Comparison of ENCODE assay signal across 8 cellular contexts in the genomic region with DNA sequence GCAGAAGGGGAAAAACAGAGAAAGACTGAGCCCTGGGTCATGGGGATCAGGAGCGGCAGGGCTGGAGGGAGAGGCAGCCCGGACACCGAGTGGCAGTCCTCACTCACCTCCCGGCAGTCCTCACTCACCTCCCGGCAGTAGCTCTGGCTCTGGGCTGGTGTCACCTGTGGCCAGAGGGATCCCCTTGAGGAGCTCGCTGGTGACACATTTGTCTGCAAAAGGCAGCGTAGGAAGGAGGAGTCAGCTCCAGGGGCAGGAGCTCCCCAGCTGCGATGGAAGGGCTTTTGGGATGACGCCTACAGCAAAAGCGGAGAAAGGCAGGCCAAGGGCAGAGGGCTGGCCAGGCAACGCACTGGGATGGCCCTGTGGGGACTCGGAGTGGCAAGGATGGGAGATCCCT. TPM values are rescaled to one million over a fixed set of nuclear protein-coding genes. Genes with fewer than 3 reads are reported as not detected.
DNase-seq lines count a peak whose midpoint lies in the region; ATAC-seq and TF ChIP-seq lines count a peak whose summit lies in the region.

No MANE protein-coding gene starts in this region.

- peaks cover 11% of the 10 kb centered on the region for H3K4me1 Mint-ChIP-seq in nephron

- peaks cover 37 to 55% (median 50%) of the 10 kb centered on the region in 11 experiments; a peak in 21 of 22 replicates for H4K20me1 ChIP-seq in BLaER1 treated with 17β-estradiol and CSF1 and Interleukin-3, amounts not matched to agents 10 nM and 100 nM

- H3K4me3 ChIP-seq in BLaER1 treated with 17β-estradiol and CSF1 and Interleukin-3, amounts not matched to agents 10 nM and 100 nM = peak overlapping the region; percentile 83 to 97 (median 93)
- H3K4me3 ChIP-seq in MG63 (peak overlapping the region; percentile 87), coronary artery (peak overlapping the region; percentile 83)

- peaks cover 69 to 91% (median 82%) of the 10 kb centered on the region in 10 experiments for H3K4me1 ChIP-seq in BLaER1 treated with 17β-estradiol and CSF1 and Interleukin-3, amounts not matched to agents 10 nM and 100 nM

- H3K27me3 Mint-ChIP-seq in nephron (ENCODE audit: low read depth) = peaks cover 3% of the 10 kb centered on the region

- peak overlapping the region; percentile 82 to 97 (median 93) for H3K27ac ChIP-seq in BLaER1 treated with 17β-estradiol and CSF1 and Interleukin-3, amounts not matched to agents 10 nM and 100 nM
- peak overlapping the region in 1 of 2 donors; percentile 77 for H3K27ac ChIP-seq in coronary artery

- H3K27me3 ChIP-seq in BLaER1 treated with 17β-estradiol and CSF1 and Interleukin-3, amounts not matched to agents 10 nM and 100 nM = no peaks in the 10 kb centered on the region
- H3K27me3 ChIP-seq in MG63 = no peaks in the 10 kb centered on the region

- H3K9me3 Mint-ChIP-seq in nephron = no peaks in the 10 kb centered on the region

- peaks cover 46 to 57% (median 50%) of the 10 kb centered on the region in 11 experiments for H3K36me3 ChIP-seq in BLaER1 treated with 17β-estradiol and CSF1 and Interleukin-3, amounts not matched to agents 10 nM and 100 nM
- H3K36me3 ChIP-seq in MG63 = peaks cover 57% of the 10 kb centered on the region

- peaks cover 9% of the 10 kb centered on the region for H3K36me3 Mint-ChIP-seq in nephron (ENCODE audit: low read depth)

- POLR2A ChIA-PET in HEK293T (lab: Yijun Ruan, JAX) = interaction anchor here (0.7 to 2.5 kb wide), 3 partner anchors 12 to 23 kb away, joined by 3 to 13 read pairs (median 5); a partner anchor contains a TSS

- DNase-seq in MG63 (peak; percentile 39), coronary artery (ENCODE audit: low spot score) (no peak), GM19238 (ENCODE audit: insufficient read length, low spot score) (no peak), HEK293T (ENCODE audit: extremely low spot score) (no peak)
- DNase-seq in stimulated activated naive CD4-positive, alpha-beta T cell treated with Interleukin-2 at 50 U/mL for 16 hours (lab: John Stamatoyannopoulos, UW) = no peak

- no peak for ATAC-seq in HG03135 (IDR thresholded peaks at IDR 0.05; ENCODE audit: unreplicated experiment)

- peak overlapping the region; percentile 80 to 91 (median 89) for H3K27ac Mint-ChIP-seq in nephron

- peak overlapping the region; percentile 97 to 98 (median 97) for H3K4me3 Mint-ChIP-seq in nephron

- no peaks in the 10 kb centered on the region for H3K9me3 ChIP-seq in BLaER1 treated with 17β-estradiol and CSF1 and Interleukin-3, amounts not matched to agents 10 nM and 100 nM (replicated peaks in 1 of 11)
- H3K9me3 ChIP-seq in MG63 = no peaks in the 10 kb centered on the region

- CTCF ChIA-PET in HEK293T (lab: Yijun Ruan, JAX) = no interaction called here

- H3K9ac ChIP-seq in BLaER1 treated with 17β-estradiol and CSF1 and Interleukin-3, amounts not matched to agents 10 nM and 100 nM = peak overlapping the region; percentile 90 to 97 (median 95)

- H3K4me2 ChIP-seq in BLaER1 treated with 17β-estradiol and CSF1 and Interleukin-3, amounts not matched to agents 10 nM and 100 nM = peak overlapping the region; percentile 84 to 100 (median 97)

- TF ChIP-seq CTCF in coronary artery (IDR thresholded peaks at IDR 0.05) (no peak), nephron (IDR thresholded peaks at IDR 0.05; ENCODE audit: unreplicated experiment in 3 of 3) (no peak)

TF ChIP-seq in HEK293T, 16 proteins besides CTCF, POLR2A, EP300 and RAD21:
- TF ChIP-seq HDGF (IDR thresholded peaks at IDR 0.05; ENCODE audit: borderline replicate concordance) (no peak), BHLHE40 (IDR thresholded peaks at IDR 0.05; ENCODE audit: borderline replicate concordance) (no peak), FOXA1 (IDR thresholded peaks at IDR 0.05) (no peak), LEF1 (IDR thresholded peaks at IDR 0.05; ENCODE audit: borderline replicate concordance) (no peak), NFRKB (IDR thresholded peaks at IDR 0.05) (no peak), FOXK2 (IDR thresholded peaks at IDR 0.05) (no peak), FOXM1 (IDR thresholded peaks at IDR 0.05; ENCODE audit: borderline replicate concordance) (no peak), ZNF384 (IDR thresholded peaks at IDR 0.05) (no peak), ELF4 (IDR thresholded peaks at IDR 0.05) (no peak)

RNA-seq across cellular contexts. Expression of a gene that starts 0.7 kb away (rescaled TPM):
- total RNA-seq in MG63 (2014; rRNA removed; shearing (Covaris generic); ENCODE audit: low replicate concordance) = 677 and 743 TPM in 2 replicates

RNA-seq across cellular contexts. Expression of a gene that starts 7.5 kb away (rescaled TPM):
- total RNA-seq in MG63 (2014; rRNA removed; shearing (Covaris generic); ENCODE audit: low replicate concordance) = 2.0 and 5.9 TPM in 2 replicates

RNA-seq across cellular contexts. Expression of a gene that starts 12.8 kb away (rescaled TPM):
- total RNA-seq in MG63 (2014; rRNA removed; shearing (Covaris generic); ENCODE audit: low replicate concordance) = 128 and 155 TPM in 2 replicates

RNA-seq across cellular contexts. Expression of a gene that starts 16.5 kb away (rescaled TPM):
- not detected in 2 replicates for total RNA-seq in MG63 (2014; rRNA removed; shearing (Covaris generic); ENCODE audit: low replicate concordance)

RNA-seq across cellular contexts. Expression of a gene that starts 32.8 kb away (rescaled TPM):
- 22.5 and 28.9 TPM in 2 replicates for total RNA-seq in MG63 (2014; rRNA removed; shearing (Covaris generic); ENCODE audit: low replicate concordance)
